1 cellular context compared by ENCODE assay signal in genomic region chr7:105636982-105637381, GRCh38.
TF ChIP-seq lines count a peak whose summit lies in the region.

No MANE protein-coding gene starts in this region.

TF ChIP-seq in GM23338, 12 proteins besides CTCF, POLR2A, EP300 and RAD21 (continued from another document):
- TF ChIP-seq ZNF462 (CRISPR knock-in tag; IDR thresholded peaks at IDR 0.05), result no peak
- TF ChIP-seq ZNF114 (CRISPR knock-in tag; IDR thresholded peaks at IDR 0.05), result no peak
- TF ChIP-seq POLR2AphosphoS5 (IDR thresholded peaks at IDR 0.05; ENCODE audit: low read depth), result no peak
- no peak for TF ChIP-seq EZH2 (IDR thresholded peaks at IDR 0.05; ENCODE audit: low read depth, unreplicated experiment)
- no peak for TF ChIP-seq NANOG (IDR thresholded peaks at IDR 0.05; ENCODE audit: borderline replicate concordance)
- TF ChIP-seq EZH2phosphoT487 (IDR thresholded peaks at IDR 0.05; ENCODE audit: unreplicated experiment), result no peak
- no peak for TF ChIP-seq JUNB (IDR thresholded peaks at IDR 0.05; ENCODE audit: unreplicated experiment)
- no peak for TF ChIP-seq ZNF331 (CRISPR knock-in tag; IDR thresholded peaks at IDR 0.05; ENCODE audit: low read depth)
- no peak for TF ChIP-seq ETS1 (IDR thresholded peaks at IDR 0.05)
